In genomic region chr1:154998201-154998780, GRCh38 we compare ENCODE assay signal across 11 cellular contexts. TPM values are rescaled to one million over a fixed set of nuclear protein-coding genes. Genes with fewer than 3 reads are reported as not detected.
A peak's percentile ranks its signal among the peaks of the same experiment; 100 is the strongest.
DNase-seq lines count a peak whose midpoint lies in the region; ATAC-seq, FAIRE-seq and TF ChIP-seq lines count a peak whose summit lies in the region.
"Had no signal": no experiment of that assay in that cellular context is flagged by ENCODE, and none has a peak within 500 bp of the region (broad histone marks: within the 10 kb centered on the region; RNA-seq: fewer than 3 reads in every experiment).

No MANE protein-coding gene starts in this region.

- H3K27me3 Mint-ChIP-seq in activated CD4-positive, alpha-beta T cell treated with anti-CD3 and anti-CD28 coated beads for 36 hours, result no peaks in the 10 kb centered on the region
- H3K27me3 Mint-ChIP-seq in brain, result peaks cover 8% of the 10 kb centered on the region

- H3K9me3 Mint-ChIP-seq in activated CD4-positive, alpha-beta T cell treated with anti-CD3 and anti-CD28 coated beads for 36 hours (ENCODE audit: low read depth), result no peaks in the 10 kb centered on the region
- H3K9me3 Mint-ChIP-seq in brain, result no peaks in the 10 kb centered on the region

- TF ChIP-seq CTCF in brain (conservative IDR thresholded peaks at IDR 0.05) (no peak), retinal pigment epithelial cell (conservative IDR thresholded peaks at IDR 0.05; ENCODE audit: low read depth, low read length) (peak; percentile 15)

- H3K4me3 Mint-ChIP-seq in activated CD4-positive, alpha-beta T cell treated with anti-CD3 and anti-CD28 coated beads for 36 hours, result peak overlapping the region; percentile 36
- H3K4me3 Mint-ChIP-seq in brain, result peak overlapping the region; percentile 40 to 93 (median 74)

- H3K4me3 ChIP-seq in retinal pigment epithelial cell (ENCODE audit: low read length), result no peak overlapping the region

- intact Hi-C loops in activated CD4-positive, alpha-beta T cell treated with anti-CD3 and anti-CD28 coated beads for 36 hours (cut with DNase I, micrococcal nuclease), result loop anchor here in 1 of 2 experiments (2.0 kb wide), 1 partner anchor 15 kb away; the partner anchor contains the start of gene FLAD1

- H3K4me1 Mint-ChIP-seq in activated CD4-positive, alpha-beta T cell treated with anti-CD3 and anti-CD28 coated beads for 36 hours, result peaks cover 34% of the 10 kb centered on the region
- H3K4me1 Mint-ChIP-seq in brain, result peaks cover 54% of the 10 kb centered on the region

- POLR2A ChIA-PET in activated CD4-positive, alpha-beta T cell treated with anti-CD3 and anti-CD28 coated beads for 36 hours (lab: Charles Lee), result interaction anchor here (0.7 to 1.4 kb wide), 3 partner anchors 19 to 28 kb away, joined by 3 to 7 read pairs (median 5); partner anchors contain the start of gene SHC1

- H3K27ac Mint-ChIP-seq in activated CD4-positive, alpha-beta T cell treated with anti-CD3 and anti-CD28 coated beads for 36 hours, result peak overlapping the region; percentile 88
- H3K27ac Mint-ChIP-seq in brain, result peak overlapping the region in 3 of 5 experiments; percentile 52 to 84 (median 60)

- DNase-seq in activated CD4-positive, alpha-beta T cell treated with anti-CD3 and anti-CD28 coated beads for 36 hours, result no peak
- DNase-seq in activated CD4-positive, alpha-beta T cell treated with anti-CD3 and anti-CD28 coated beads, Interleukin-2, amount 50 U/mL, for 1 hour, result no peak
- DNase-seq in NAMALWA (ENCODE audit: low spot score) (peak; percentile 28), retinal pigment epithelial cell (ENCODE audit: low read depth) (no peak), urothelium cell line (ENCODE audit: low spot score) (no peak), DMS79 treated with DMSO at 0.1 percent for 48 hours (lab: John Stamatoyannopoulos, UW) (no peak)
- no peak for DNase-seq in activated effector memory CD4-positive, alpha-beta T cell treated with Interleukin-2 at 50 U/mL for 16 hours
- DNase-seq: cortex of kidney had no signal

- CTCF ChIA-PET in activated CD4-positive, alpha-beta T cell treated with anti-CD3 and anti-CD28 coated beads for 36 hours (lab: Charles Lee), result interaction anchor here (0.6 to 8.6 kb wide), 24 partner anchors 10 to 439 kb away, joined by 3 to 86 read pairs (median 7); partner anchors contain the start of genes CKS1B, FLAD1, PBXIP1 and PMVK

- peaks cover under 1% of the 10 kb centered on the region for H3K36me3 Mint-ChIP-seq in activated CD4-positive, alpha-beta T cell treated with anti-CD3 and anti-CD28 coated beads for 36 hours (ENCODE audit: low read depth)
- H3K36me3 Mint-ChIP-seq in brain, result no peaks in the 10 kb centered on the region

- FAIRE-seq in urothelium cell line (lab: Jason Lieb, UNC), result no peak
- FAIRE-seq: RCC 7860 had no signal

- ATAC-seq in activated CD4-positive, alpha-beta T cell treated with anti-CD3 and anti-CD28 coated beads for 36 hours, result no peak

RNA-seq across cellular contexts. Expression of gene ZBTB7B, which starts 4.3 kb away (rescaled TPM):
- total RNA-seq in activated CD4-positive, alpha-beta T cell treated with anti-CD3 and anti-CD28 coated beads for 36 hours, result 100 to 1,000 TPM in 1 of 2 experiments, 10 to 100 TPM in 1; 94.0 to 105 TPM
- 25.7 TPM for polyA plus RNA-seq in brain (ENCODE audit: insufficient read depth, low read depth, low replicate concordance)

RNA-seq across cellular contexts. Expression of gene LENEP, which starts 4.9 kb away (rescaled TPM):
- under 1 TPM; 0.79 to 0.80 TPM for total RNA-seq in activated CD4-positive, alpha-beta T cell treated with anti-CD3 and anti-CD28 coated beads for 36 hours
- not detected for polyA plus RNA-seq in brain (ENCODE audit: insufficient read depth, low read depth, low replicate concordance)
- total RNA-seq: transverse colon had no signal

RNA-seq across cellular contexts. Expression of gene FLAD1, which starts 15.1 kb away (rescaled TPM):
- total RNA-seq in activated CD4-positive, alpha-beta T cell treated with anti-CD3 and anti-CD28 coated beads for 36 hours, result 10 to 100 TPM; 38.0 to 42.4 TPM
- 47.9 TPM for polyA plus RNA-seq in brain (ENCODE audit: insufficient read depth, low read depth, low replicate concordance)

RNA-seq across cellular contexts. Expression of gene CKS1B, which starts 23.8 kb away (rescaled TPM):
- total RNA-seq in activated CD4-positive, alpha-beta T cell treated with anti-CD3 and anti-CD28 coated beads for 36 hours, result 100 to 1,000 TPM; 190 to 196 TPM
- 183 TPM for polyA plus RNA-seq in brain (ENCODE audit: insufficient read depth, low read depth, low replicate concordance)

RNA-seq across cellular contexts. Expression of gene SHC1, which starts 27.7 kb away (rescaled TPM):
- total RNA-seq in activated CD4-positive, alpha-beta T cell treated with anti-CD3 and anti-CD28 coated beads for 36 hours, result 10 to 100 TPM; 45.9 to 65.7 TPM
- polyA plus RNA-seq in brain (ENCODE audit: insufficient read depth, low read depth, low replicate concordance), result 38.3 TPM
